In the genomic region with DNA sequence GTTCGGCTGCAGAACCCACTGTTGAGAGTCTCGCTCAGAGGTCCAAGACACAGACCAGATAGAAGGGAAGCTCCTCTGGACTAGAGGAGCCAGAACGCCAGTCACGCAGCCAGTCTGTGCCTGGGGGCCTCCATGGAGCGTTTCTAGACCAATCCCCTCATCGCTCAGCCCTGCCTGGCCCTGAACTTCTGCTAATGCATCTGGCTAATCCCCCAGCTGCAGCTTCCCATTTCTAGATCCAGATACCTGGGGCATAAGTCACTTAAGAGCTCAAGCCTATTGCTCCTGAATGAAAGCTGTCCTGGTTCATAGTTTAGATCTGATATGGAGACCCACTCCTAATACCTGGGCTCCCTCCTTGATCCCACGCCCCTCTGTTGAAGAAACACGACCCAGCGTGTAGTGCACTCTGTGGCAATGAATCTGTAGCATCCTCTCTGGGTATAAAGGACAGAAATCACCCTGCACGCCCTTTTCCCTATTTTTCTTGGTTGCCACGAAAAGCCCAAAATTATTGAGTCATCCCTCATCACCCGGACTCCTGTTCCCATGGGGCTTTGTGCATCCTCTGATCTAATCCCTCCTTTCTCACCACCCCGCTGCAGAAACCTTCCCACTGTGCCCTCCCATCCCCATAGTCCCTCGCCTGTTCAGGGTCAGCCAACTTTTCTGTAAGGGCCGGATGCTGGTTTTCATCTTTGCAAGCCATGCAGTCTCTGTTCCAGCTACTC, we compare ENCODE assay signal across 16 cellular contexts.
"Had no signal": no experiment of that assay in that cellular context is flagged by ENCODE, and none has a peak within 500 bp of the region (broad histone marks: within the 10 kb centered on the region; RNA-seq: fewer than 3 reads in every experiment).

No MANE protein-coding gene starts in this region.

- H3K27ac Mint-ChIP-seq: activated naive CD8-positive, alpha-beta T cell treated with anti-CD3 and anti-CD28 coated beads, Interleukin-2, amount 10 ng/mL, durations not matched to agents 7 days and 5 days; activated T-cell treated with anti-CD3 and anti-CD28 coated beads, Interleukin-2, amount 50 U/mL, for 24 hours; mesothelial cell of epicardium; T-helper 17 cell had no signal

- H3K27me3 Mint-ChIP-seq: activated T-cell treated with anti-CD3 and anti-CD28 coated beads, Interleukin-2, amount 50 U/mL, for 24 hours had no signal

- H3K27me3 ChIP-seq: breast epithelium, dorsolateral prefrontal cortex, esophagus squamous epithelium, gastroesophageal sphincter, hepatocyte, pancreas, stomach had no signal

- H3K4me1 Mint-ChIP-seq: neural crest cell had no signal

- H3K4me1 ChIP-seq: breast epithelium, esophagus squamous epithelium, pancreas, stomach had no signal

- H2AFZ ChIP-seq: hepatocyte had no signal

- H3K36me3 Mint-ChIP-seq: activated naive CD8-positive, alpha-beta T cell treated with anti-CD3 and anti-CD28 coated beads, Interleukin-2, amount 10 ng/mL, durations not matched to agents 7 days and 5 days had no signal

- DNase-seq: activated CD4-positive, alpha-beta T cell treated with anti-CD3 and anti-CD28 coated beads, Interleukin-2, amount 50 U/mL, for 4 hours; activated naive CD8-positive, alpha-beta T cell treated with anti-CD3 and anti-CD28 coated beads, Interleukin-2, amount 10 ng/mL, durations not matched to agents 7 days and 5 days; activated T-cell treated with anti-CD3 and anti-CD28 coated beads, Interleukin-2, amount 50 U/mL, for 24 hours; aorta; dorsolateral prefrontal cortex; esophagus squamous epithelium; pancreas; stimulated activated CD4-positive, alpha-beta T cell treated with anti-CD3 and anti-CD28 coated beads, Interleukin-4, amount 100 ng/mL, for 4 hours; stomach; T-helper 17 cell had no signal

- H3K4me3 Mint-ChIP-seq: activated naive CD8-positive, alpha-beta T cell treated with anti-CD3 and anti-CD28 coated beads, Interleukin-2, amount 10 ng/mL, durations not matched to agents 7 days and 5 days; activated T-cell treated with anti-CD3 and anti-CD28 coated beads, Interleukin-2, amount 50 U/mL, for 24 hours; mesothelial cell of epicardium; neural crest cell; T-helper 17 cell had no signal

- H3K9me3 Mint-ChIP-seq: activated naive CD8-positive, alpha-beta T cell treated with anti-CD3 and anti-CD28 coated beads, Interleukin-2, amount 10 ng/mL, durations not matched to agents 7 days and 5 days; activated T-cell treated with anti-CD3 and anti-CD28 coated beads, Interleukin-2, amount 50 U/mL, for 24 hours; mesothelial cell of epicardium; neural crest cell had no signal

- H3K79me2 ChIP-seq: hepatocyte had no signal

- H3K36me3 ChIP-seq: breast epithelium, esophagus squamous epithelium, pancreas had no signal

- H3K4me2 ChIP-seq: hepatocyte had no signal

- H3K4me3 ChIP-seq: breast epithelium, dorsolateral prefrontal cortex, esophagus squamous epithelium, gastroesophageal sphincter, hepatocyte, pancreas, stomach had no signal

- H3K9me3 ChIP-seq: breast epithelium, esophagus squamous epithelium, gastroesophageal sphincter, pancreas, stomach had no signal

- FAIRE-seq: pancreas, TTC549 had no signal

- H3K27ac ChIP-seq: dorsolateral prefrontal cortex, esophagus squamous epithelium, gastroesophageal sphincter, hepatocyte, pancreas, stomach had no signal
